Comparison of ENCODE assay signal across 28 cellular contexts in the genomic region with DNA sequence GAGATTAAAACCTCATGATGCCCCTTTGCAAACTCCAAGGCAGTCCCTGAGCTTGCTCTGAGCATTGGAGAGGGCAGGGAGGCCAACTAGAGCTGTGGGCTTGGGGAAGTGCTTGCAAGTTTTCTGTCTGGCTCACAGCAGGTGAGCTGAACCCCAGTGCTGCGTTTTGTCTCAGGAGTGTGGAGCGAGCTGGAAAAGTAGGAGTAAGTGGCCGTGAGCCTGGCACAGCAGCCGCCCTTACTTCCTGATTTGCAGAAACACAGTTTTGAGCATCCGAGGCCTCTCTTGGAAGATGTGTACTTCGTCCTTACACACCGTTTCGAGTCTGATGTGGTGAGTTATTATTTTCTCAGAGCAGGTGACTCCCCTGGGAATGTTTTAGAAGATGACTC.
"Had no signal": no experiment of that assay in that cellular context is flagged by ENCODE, and none has a peak within 500 bp of the region (broad histone marks: within the 10 kb centered on the region; RNA-seq: fewer than 3 reads in every experiment).

No MANE protein-coding gene starts in this region.

- H3K27ac ChIP-seq: heart right ventricle, hepatocyte, left ventricle myocardium inferior, ovary, prostate gland, testis, thyroid gland, transverse colon, upper lobe of left lung, vagina had no signal

- H3K4me1 Mint-ChIP-seq: naive thymus-derived CD4-positive, alpha-beta T cell; stimulated activated memory B cell treated with anti-CD40 and anti-IgM and Interleukin-4, amounts not matched to agents 10 μg/mL and 1 μg/mL and 100 μg/mL, for 72 hours; stimulated activated naive CD8-positive, alpha-beta T cell treated with anti-CD3 and anti-CD28 coated beads, Interleukin-15, amount 100 ng/mL, for 72 hours had no signal

- H3K9me3 Mint-ChIP-seq: natural killer cell treated with Interleukin-12 subunit alpha and Interleukin-12 subunit beta and Interleukin-15 and Interleukin-18, amount 100 ng/mL, for 72 hours; stimulated activated memory B cell treated with anti-CD40 and anti-IgM and Interleukin-4, amounts not matched to agents 10 μg/mL and 1 μg/mL and 100 μg/mL, for 72 hours; stimulated activated naive CD8-positive, alpha-beta T cell treated with anti-CD3 and anti-CD28 coated beads, Interleukin-15, amount 100 ng/mL, for 72 hours had no signal

- H3K27me3 ChIP-seq: hepatocyte, ovary, testis, thyroid gland, transverse colon, upper lobe of left lung, vagina had no signal

- H3K27ac Mint-ChIP-seq: naive thymus-derived CD4-positive, alpha-beta T cell; natural killer cell treated with Interleukin-12 subunit alpha and Interleukin-12 subunit beta and Interleukin-15 and Interleukin-18, amount 100 ng/mL, for 72 hours; stimulated activated memory B cell treated with anti-CD40 and anti-IgM and Interleukin-4, amounts not matched to agents 10 μg/mL and 1 μg/mL and 100 μg/mL, for 72 hours had no signal

- H3K36me3 Mint-ChIP-seq: naive thymus-derived CD4-positive, alpha-beta T cell; natural killer cell treated with Interleukin-12 subunit alpha and Interleukin-12 subunit beta and Interleukin-15 and Interleukin-18, amount 100 ng/mL, for 72 hours; stimulated activated memory B cell treated with anti-CD40 and anti-IgM and Interleukin-4, amounts not matched to agents 10 μg/mL and 1 μg/mL and 100 μg/mL, for 72 hours had no signal

- H3K4me3 ChIP-seq: heart right ventricle, hepatocyte, left ventricle myocardium inferior, lung, mucosa of descending colon, ovary, prostate gland, smooth muscle cell, testis, thyroid gland, transverse colon, upper lobe of left lung, vagina had no signal

- H3K36me3 ChIP-seq: heart right ventricle, left ventricle myocardium inferior, ovary, prostate gland, thyroid gland, transverse colon, upper lobe of left lung, vagina had no signal

- H3K9me3 ChIP-seq: heart right ventricle, left ventricle myocardium inferior, mucosa of descending colon, ovary, prostate gland, testis, thyroid gland, transverse colon, upper lobe of left lung, vagina had no signal

- ATAC-seq: heart right ventricle; mucosa of descending colon; naive thymus-derived CD4-positive, alpha-beta T cell; natural killer cell treated with Interleukin-12 subunit alpha and Interleukin-12 subunit beta and Interleukin-15 and Interleukin-18, amount 100 ng/mL, for 72 hours; right cardiac atrium; stimulated activated memory B cell treated with anti-CD40 and anti-IgM and Interleukin-4, amounts not matched to agents 10 μg/mL and 1 μg/mL and 100 μg/mL, for 72 hours; stimulated activated naive CD8-positive, alpha-beta T cell treated with anti-CD3 and anti-CD28 coated beads, Interleukin-15, amount 100 ng/mL, for 72 hours had no signal

- DNase-seq: heart right ventricle; islet precursor cell; left ventricle myocardium inferior; mesendoderm; midbrain; mucosa of descending colon; naive thymus-derived CD4-positive, alpha-beta T cell; ovary; retina; right cardiac atrium; stimulated activated CD4-positive, alpha-beta T cell treated with anti-CD3 and anti-CD28 coated beads, Interleukin-1b, Interleukin-23, amount 100 ng/mL, for 48 hours; stimulated activated CD4-positive, alpha-beta T cell treated with anti-CD3 and anti-CD28 coated beads, Interleukin-2, amount 100 ng/mL, for 48 hours; stimulated activated CD4-positive, alpha-beta T cell treated with anti-CD3 and anti-CD28 coated beads, Interleukin-4, amount 100 ng/mL, for 4 hours; stimulated activated CD8-positive, alpha-beta memory T cell treated with anti-CD3 and anti-CD28 coated beads, Interleukin-4, amount 100 ng/mL, for 48 hours; stimulated activated naive CD4-positive, alpha-beta T cell treated with Interleukin-2 at 50 U/mL for 16 hours; stimulated activated naive CD8-positive, alpha-beta T cell treated with anti-CD3 and anti-CD28 coated beads, Interleukin-15, amount 100 ng/mL, for 72 hours; substantia nigra; testis; thyroid gland; transverse colon had no signal

- H3K4me1 ChIP-seq: heart right ventricle, left ventricle myocardium inferior, prostate gland, testis, thyroid gland, transverse colon, upper lobe of left lung, vagina had no signal

- H3K4me3 Mint-ChIP-seq: naive thymus-derived CD4-positive, alpha-beta T cell; natural killer cell treated with Interleukin-12 subunit alpha and Interleukin-12 subunit beta and Interleukin-15 and Interleukin-18, amount 100 ng/mL, for 72 hours; stimulated activated memory B cell treated with anti-CD40 and anti-IgM and Interleukin-4, amounts not matched to agents 10 μg/mL and 1 μg/mL and 100 μg/mL, for 72 hours; stimulated activated naive CD8-positive, alpha-beta T cell treated with anti-CD3 and anti-CD28 coated beads, Interleukin-15, amount 100 ng/mL, for 72 hours had no signal

- H3K27me3 Mint-ChIP-seq: stimulated activated memory B cell treated with anti-CD40 and anti-IgM and Interleukin-4, amounts not matched to agents 10 μg/mL and 1 μg/mL and 100 μg/mL, for 72 hours had no signal
